1 cellular context compared by ENCODE assay signal in the genomic region with DNA sequence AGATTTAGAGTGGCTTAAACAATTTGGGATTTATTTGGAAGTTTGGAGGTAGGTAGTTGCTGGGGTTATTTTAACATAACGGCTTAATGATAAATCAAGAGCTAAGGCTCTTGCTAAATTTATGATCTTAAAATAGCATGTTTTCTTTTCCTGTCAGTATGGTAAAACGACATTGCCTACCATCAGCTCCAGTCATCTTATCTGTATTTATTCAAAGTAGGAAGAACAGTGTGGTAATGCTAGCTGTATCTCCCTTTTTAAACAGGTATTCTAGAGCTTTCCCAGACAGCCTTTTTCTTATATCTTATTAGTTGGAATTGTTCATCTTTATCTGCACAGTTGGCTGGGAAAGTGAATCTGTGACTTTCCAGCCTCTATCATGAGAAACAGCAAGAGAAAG.
TF ChIP-seq lines count a peak whose summit lies in the region.

No MANE protein-coding gene starts in this region.

TF ChIP-seq in liver, 16 proteins besides CTCF, POLR2A, EP300 and RAD21 (continued from another document):
- TF ChIP-seq, protein P1, sequence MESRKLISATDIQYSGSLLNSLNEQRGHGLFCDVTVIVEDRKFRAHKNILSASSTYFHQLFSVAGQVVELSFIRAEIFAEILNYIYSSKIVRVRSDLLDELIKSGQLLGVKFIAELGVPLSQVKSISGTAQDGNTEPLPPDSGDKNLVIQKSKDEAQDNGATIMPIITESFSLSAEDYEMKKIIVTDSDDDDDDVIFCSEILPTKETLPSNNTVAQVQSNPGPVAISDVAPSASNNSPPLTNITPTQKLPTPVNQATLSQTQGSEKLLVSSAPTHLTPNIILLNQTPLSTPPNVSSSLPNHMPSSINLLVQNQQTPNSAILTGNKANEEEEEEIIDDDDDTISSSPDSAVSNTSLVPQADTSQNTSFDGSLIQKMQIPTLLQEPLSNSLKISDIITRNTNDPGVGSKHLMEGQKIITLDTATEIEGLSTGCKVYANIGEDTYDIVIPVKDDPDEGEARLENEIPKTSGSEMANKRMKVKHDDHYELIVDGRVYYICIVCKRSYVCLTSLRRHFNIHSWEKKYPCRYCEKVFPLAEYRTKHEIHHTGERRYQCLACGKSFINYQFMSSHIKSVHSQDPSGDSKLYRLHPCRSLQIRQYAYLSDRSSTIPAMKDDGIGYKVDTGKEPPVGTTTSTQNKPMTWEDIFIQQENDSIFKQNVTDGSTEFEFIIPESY (IDR thresholded peaks at IDR 0.05) = no peak
- TF ChIP-seq RXRA (IDR thresholded peaks at IDR 0.05) (peak in 1 of 2 donors; percentile 39), FOXA1 (IDR thresholded peaks at IDR 0.05) (peak; percentile 2), HNF4A (conservative IDR thresholded peaks at IDR 0.05) (peak in 1 of 2 donors; percentile 12)
- TF ChIP-seq, protein P2, sequence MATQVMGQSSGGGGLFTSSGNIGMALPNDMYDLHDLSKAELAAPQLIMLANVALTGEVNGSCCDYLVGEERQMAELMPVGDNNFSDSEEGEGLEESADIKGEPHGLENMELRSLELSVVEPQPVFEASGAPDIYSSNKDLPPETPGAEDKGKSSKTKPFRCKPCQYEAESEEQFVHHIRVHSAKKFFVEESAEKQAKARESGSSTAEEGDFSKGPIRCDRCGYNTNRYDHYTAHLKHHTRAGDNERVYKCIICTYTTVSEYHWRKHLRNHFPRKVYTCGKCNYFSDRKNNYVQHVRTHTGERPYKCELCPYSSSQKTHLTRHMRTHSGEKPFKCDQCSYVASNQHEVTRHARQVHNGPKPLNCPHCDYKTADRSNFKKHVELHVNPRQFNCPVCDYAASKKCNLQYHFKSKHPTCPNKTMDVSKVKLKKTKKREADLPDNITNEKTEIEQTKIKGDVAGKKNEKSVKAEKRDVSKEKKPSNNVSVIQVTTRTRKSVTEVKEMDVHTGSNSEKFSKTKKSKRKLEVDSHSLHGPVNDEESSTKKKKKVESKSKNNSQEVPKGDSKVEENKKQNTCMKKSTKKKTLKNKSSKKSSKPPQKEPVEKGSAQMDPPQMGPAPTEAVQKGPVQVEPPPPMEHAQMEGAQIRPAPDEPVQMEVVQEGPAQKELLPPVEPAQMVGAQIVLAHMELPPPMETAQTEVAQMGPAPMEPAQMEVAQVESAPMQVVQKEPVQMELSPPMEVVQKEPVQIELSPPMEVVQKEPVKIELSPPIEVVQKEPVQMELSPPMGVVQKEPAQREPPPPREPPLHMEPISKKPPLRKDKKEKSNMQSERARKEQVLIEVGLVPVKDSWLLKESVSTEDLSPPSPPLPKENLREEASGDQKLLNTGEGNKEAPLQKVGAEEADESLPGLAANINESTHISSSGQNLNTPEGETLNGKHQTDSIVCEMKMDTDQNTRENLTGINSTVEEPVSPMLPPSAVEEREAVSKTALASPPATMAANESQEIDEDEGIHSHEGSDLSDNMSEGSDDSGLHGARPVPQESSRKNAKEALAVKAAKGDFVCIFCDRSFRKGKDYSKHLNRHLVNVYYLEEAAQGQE (IDR thresholded peaks at IDR 0.05) = no peak
